In genomic region chr10:37754538-37755323, GRCh38 we compare ENCODE assay signal across 8 cellular contexts.
DNase-seq lines count a peak whose midpoint lies in the region; ATAC-seq and TF ChIP-seq lines count a peak whose summit lies in the region.

No MANE protein-coding gene starts in this region.

- H3K4me3 ChIP-seq in gastroesophageal sphincter: no peak overlapping the region

- ATAC-seq in GM21619 (IDR thresholded peaks at IDR 0.05; ENCODE audit: unreplicated experiment): peak; percentile 77
- no peak for ATAC-seq in gastroesophageal sphincter
- no peak for ATAC-seq in sciatic nerve

- no peak for TF ChIP-seq POLR2A in gastroesophageal sphincter (IDR thresholded peaks at IDR 0.05)

- TF ChIP-seq CTCF in glutamatergic neuron (IDR thresholded peaks at IDR 0.05; ENCODE audit: partially characterized antibody, unreplicated experiment): peak; percentile 18
- peak in 1 of 4 experiments; percentile 34 for TF ChIP-seq CTCF in gastroesophageal sphincter (IDR thresholded peaks at IDR 0.05)

- H3K36me3 ChIP-seq in gastroesophageal sphincter: peaks cover 0 to 9% of the 10 kb centered on the region in 2 donors

- H3K4me1 ChIP-seq in gastroesophageal sphincter: no peaks in the 10 kb centered on the region

- H3K4me1 Mint-ChIP-seq in glutamatergic neuron (ENCODE audit: low read depth, unreplicated experiment) (no peaks in the 10 kb centered on the region), immature natural killer cell (no peaks in the 10 kb centered on the region)

- H3K4me3 Mint-ChIP-seq in glutamatergic neuron (ENCODE audit: unreplicated experiment) (no peak overlapping the region), immature natural killer cell (no peak overlapping the region)

- peaks cover 9% of the 10 kb centered on the region for H3K9me3 Mint-ChIP-seq in glutamatergic neuron (ENCODE audit: unreplicated experiment)
- peaks cover 19 to 53% (median 23%) of the 10 kb centered on the region in 6 donors for H3K9me3 Mint-ChIP-seq in immature natural killer cell

- H3K36me3 Mint-ChIP-seq in glutamatergic neuron (ENCODE audit: unreplicated experiment) (no peaks in the 10 kb centered on the region), immature natural killer cell (peaks cover 0 to 8% (median 7%) of the 10 kb centered on the region in 3 donors)

- DNase-seq in Ammon's horn (ENCODE audit: low spot score): peak; percentile 52
- DNase-seq in NCI-H82 (lab: John Stamatoyannopoulos, UW): peak; percentile 64
- DNase-seq in glutamatergic neuron: peak; percentile 38
- DNase-seq in sciatic nerve (ENCODE audit: low spot score): no peak
- DNase-seq in immature natural killer cell: no peak
- no peak for DNase-seq in NCI-H2227 (lab: John Stamatoyannopoulos, UW; ENCODE audit: unreplicated experiment)

- no peaks in the 10 kb centered on the region for H3K27me3 ChIP-seq in gastroesophageal sphincter

- no peak overlapping the region for H3K27ac Mint-ChIP-seq in glutamatergic neuron (ENCODE audit: unreplicated experiment)
- H3K27ac Mint-ChIP-seq in immature natural killer cell: no peak overlapping the region

- H3K9me3 ChIP-seq in gastroesophageal sphincter: peaks cover 0 to 48% (median 0%) of the 10 kb centered on the region in 3 donors

- no peak for TF ChIP-seq EP300 in gastroesophageal sphincter (IDR thresholded peaks at IDR 0.05)

- H3K27me3 Mint-ChIP-seq in glutamatergic neuron (ENCODE audit: unreplicated experiment) (no peaks in the 10 kb centered on the region), immature natural killer cell (ENCODE audit: low read depth in 3 of 3) (peaks cover 0 to 3% (median 2%) of the 10 kb centered on the region in 3 donors)

- intact Hi-C loops in sciatic nerve (cut with DNase I): no loop called here

- 17% methylated on average over 1 of the region's 2 CpGs; no CpG with 5 or more reads in 1 of the 2 donors for WGBS in gastroesophageal sphincter (ENCODE audit: low coverage in 1 of 2), 2 donors

- H3K27ac ChIP-seq in gastroesophageal sphincter: no peak overlapping the region

Comparison
In these comparisons a context has a peak if more than half of its experiments do, and no peak if none do; other contexts are left out.
1. DNase-seq: peak in Ammon's horn (single experiment), NCI-H82 (single experiment) and glutamatergic neuron (single experiment); none in sciatic nerve (single experiment), immature natural killer cell (0 of 3) and NCI-H2227 (single experiment).